Comparison of ENCODE assay signal across 8 cellular contexts in genomic region chr19:51570962-51571575, GRCh38. TPM values are rescaled to one million over a fixed set of nuclear protein-coding genes. Genes with fewer than 3 reads are reported as not detected.
DNase-seq lines count a peak whose midpoint lies in the region; ATAC-seq and TF ChIP-seq lines count a peak whose summit lies in the region.

Gene ZNF175 (plus strand): TSS chr19:51571283. CDS start chr19:51573330, 2,047 bp downstream.

- H3K36me3 Mint-ChIP-seq in activated T-cell treated with anti-CD3 and anti-CD28 coated beads, Interleukin-2, amount 50 U/mL, for 4 hours (ENCODE audit: insufficient read depth) = peaks cover 23% of the 10 kb centered on the region

- TF ChIP-seq CTCF in PC-9 (conservative IDR thresholded peaks at IDR 0.05) (no peak), esophagus squamous epithelium (IDR thresholded peaks at IDR 0.05) (peak in 1 of 6 experiments; percentile 40)

- peaks cover 14% of the 10 kb centered on the region for H3K36me3 ChIP-seq in HUES6 (ENCODE audit: control insufficient read depth, insufficient read depth, low read length)
- no peaks in the 10 kb centered on the region for H3K36me3 ChIP-seq in PC-9 (ENCODE audit: low read depth)
- H3K36me3 ChIP-seq in esophagus squamous epithelium = peaks cover 0 to 28% (median 0%) of the 10 kb centered on the region in 3 donors
- H3K36me3 ChIP-seq in muscle layer of colon (ENCODE audit: insufficient read depth, low read length) = peaks cover 10% of the 10 kb centered on the region

- no TSS peak for BruUV-seq in PC-9 (replicated peaks; lab: Mats Ljungman, UMichigan)

- H3K4me2 ChIP-seq in PC-9 = peak within 1 kb of the TSS; percentile 86

- peaks cover 3% of the 10 kb centered on the region for H3K9me3 Mint-ChIP-seq in activated T-cell treated with anti-CD3 and anti-CD28 coated beads, Interleukin-2, amount 50 U/mL, for 4 hours

- H3K9me2 ChIP-seq in PC-9 (ENCODE audit: insufficient read depth) = no peaks in the 10 kb centered on the region

- peak within 1 kb of the TSS; percentile 98 for H3K4me3 Mint-ChIP-seq in activated T-cell treated with anti-CD3 and anti-CD28 coated beads, Interleukin-2, amount 50 U/mL, for 4 hours

- H3K4me1 ChIP-seq in HUES6 (ENCODE audit: control insufficient read depth, insufficient read depth, low read length) (0 out of 2 replicates have a peak, but pooled peaks cover 3% of the 10 kb centered on the region), PC-9 (replicated peaks; ENCODE audit: insufficient read depth) (peaks cover 12% of the 10 kb centered on the region), esophagus squamous epithelium (peaks cover 9 to 23% (median 14%) of the 10 kb centered on the region in 3 donors), muscle layer of colon (ENCODE audit: insufficient read depth, low read length) (peaks cover 20% of the 10 kb centered on the region)

- H3K4me3 ChIP-seq in HUES6 (ENCODE audit: low read depth, low read length) = peak within 1 kb of the TSS; percentile 94
- H3K4me3 ChIP-seq in PC-9 = peak within 1 kb of the TSS; percentile 74
- H3K4me3 ChIP-seq in esophagus squamous epithelium = peak within 1 kb of the TSS; percentile 52 to 68 (median 60)
- peak within 1 kb of the TSS; percentile 89 to 91 for H3K4me3 ChIP-seq in muscle layer of colon (ENCODE audit: low read depth in 1 of 2, low read length in 2 of 2)

- WGBS in esophagus squamous epithelium, 2 donors = 0% methylated on average over 28 to 30 of the region's 30 CpGs

- POLR2A ChIA-PET in PC-9 (lab: Charles Lee; ENCODE audit: unreplicated experiment) = interaction anchor here (0.5 to 0.8 kb wide), 6 partner anchors 95 to 548 kb away, joined by 4 to 11 read pairs (median 8); no protein-coding TSS in a partner anchor

- H3K27me3 Mint-ChIP-seq in activated T-cell treated with anti-CD3 and anti-CD28 coated beads, Interleukin-2, amount 50 U/mL, for 4 hours (ENCODE audit: low read depth) = peaks cover 13% of the 10 kb centered on the region

- H3K4me1 Mint-ChIP-seq in activated T-cell treated with anti-CD3 and anti-CD28 coated beads, Interleukin-2, amount 50 U/mL, for 4 hours (ENCODE audit: low read depth) = peaks cover 19% of the 10 kb centered on the region

- intact Hi-C loops in PC-9 (cut with micrococcal nuclease; ENCODE audit: unreplicated experiment) = loop anchor here (1.0 kb wide), 1 partner anchor 23 kb away; no protein-coding TSS in a partner anchor
- intact Hi-C loops in esophagus squamous epithelium (cut with DNase I) = no loop called here

- H4K20me1 ChIP-seq in PC-9 (ENCODE audit: insufficient read depth) = no peaks in the 10 kb centered on the region

- H3K27ac ChIP-seq in HUES6 (ENCODE audit: low read depth, low read length) = no peak within 1 kb of the TSS
- no peak within 1 kb of the TSS for H3K27ac ChIP-seq in PC-9
- peak within 1 kb of the TSS; percentile 53 to 73 (median 66) for H3K27ac ChIP-seq in esophagus squamous epithelium
- H3K27ac ChIP-seq in muscle layer of colon (ENCODE audit: low read depth, low read length) = peak within 1 kb of the TSS; percentile 78

- peak; percentile 97 for DNase-seq in CMK (ENCODE audit: low read depth)
- DNase-seq in PC-9 = peak; percentile 85 to 95
- peak; percentile 84 for DNase-seq in activated T-cell treated with anti-CD3 and anti-CD28 coated beads, Interleukin-2, amount 50 U/mL, for 4 hours
- DNase-seq in esophagus squamous epithelium (lab: John Stamatoyannopoulos, UW) = peak; percentile 54
- peak; percentile 92 for DNase-seq in stimulated activated CD8-positive, alpha-beta memory T cell treated with anti-CD3 and anti-CD28 coated beads, Interleukin-4, amount 100 ng/mL, for 48 hours

- TF ChIP-seq POLR2A in esophagus squamous epithelium (IDR thresholded peaks at IDR 0.05) = peak in 1 of 4 donors; percentile 51

- no peaks in the 10 kb centered on the region for H3F3A ChIP-seq in PC-9 (ENCODE audit: insufficient read depth, low read depth)

- CTCF ChIA-PET in PC-9 (lab: Charles Lee) = interaction anchor here (0.5 to 0.9 kb wide), 4 partner anchors 23 to 174 kb away, joined by 3 to 22 read pairs (median 12); no protein-coding TSS in a partner anchor

- H3K9me3 ChIP-seq in HUES6 (ENCODE audit: control insufficient read depth, insufficient read depth, low read depth, low read length) (no peaks in the 10 kb centered on the region), PC-9 (ENCODE audit: insufficient read depth, low read depth) (no peaks in the 10 kb centered on the region), esophagus squamous epithelium (no peaks in the 10 kb centered on the region), muscle layer of colon (ENCODE audit: low read length) (no peaks in the 10 kb centered on the region)

- H3K9ac ChIP-seq in HUES6 (ENCODE audit: low read length) = peak within 1 kb of the TSS; percentile 61
- peak within 1 kb of the TSS; percentile 39 for H3K9ac ChIP-seq in muscle layer of colon (ENCODE audit: low read length)

- 0 out of 2 replicates have a peak, but pooled peaks cover 2% of the 10 kb centered on the region for H3K79me2 ChIP-seq in PC-9 (ENCODE audit: low read depth)

- H3K27me3 ChIP-seq in HUES6 (ENCODE audit: control insufficient read depth, insufficient read depth, low read length) = peaks cover 31% of the 10 kb centered on the region
- H3K27me3 ChIP-seq in PC-9 (ENCODE audit: insufficient read depth, low read depth) = peaks cover 25% of the 10 kb centered on the region
- H3K27me3 ChIP-seq in esophagus squamous epithelium = peaks cover 0 to 14% (median 0%) of the 10 kb centered on the region in 4 donors
- no peaks in the 10 kb centered on the region for H3K27me3 ChIP-seq in muscle layer of colon (ENCODE audit: control insufficient read depth in 1 of 2, insufficient read depth in 2 of 2, low read length in 2 of 2)

- peak; percentile 79 for ATAC-seq in GM21367 (IDR thresholded peaks at IDR 0.05; ENCODE audit: unreplicated experiment)
- ATAC-seq in activated T-cell treated with anti-CD3 and anti-CD28 coated beads, Interleukin-2, amount 50 U/mL, for 4 hours = peak; percentile 98

- peak within 1 kb of the TSS; percentile 70 for H2AFZ ChIP-seq in PC-9

RNA-seq across cellular contexts. Expression of gene ZNF175, which starts in this region (rescaled TPM):
- total RNA-seq in PC-9 (2021) (11.7 and 12.5 TPM in 2 replicates), esophagus squamous epithelium (1 to 10 TPM; 2.5 to 5.7 (median 2.9) TPM)
- 1 to 10 TPM; 5.3 to 7.5 (median 6.0) TPM for total RNA-seq in activated T-cell treated with anti-CD3 and anti-CD28 coated beads, Interleukin-2, amount 50 U/mL, for 4 hours

Comparison
In these comparisons a context has a peak if more than half of its experiments do, and no peak if none do; other contexts are left out.
1. H3K27ac ChIP-seq: peak in esophagus squamous epithelium (4 of 4) and muscle layer of colon (single experiment); none in HUES6 (single experiment) and PC-9 (single experiment).
2. Peak in every context shown above with its lines, with median percentiles within 50 percentile points of each other: DNase-seq and H3K4me3 ChIP-seq.